ENCODE assay signal across 22 cellular contexts in the genomic region with DNA sequence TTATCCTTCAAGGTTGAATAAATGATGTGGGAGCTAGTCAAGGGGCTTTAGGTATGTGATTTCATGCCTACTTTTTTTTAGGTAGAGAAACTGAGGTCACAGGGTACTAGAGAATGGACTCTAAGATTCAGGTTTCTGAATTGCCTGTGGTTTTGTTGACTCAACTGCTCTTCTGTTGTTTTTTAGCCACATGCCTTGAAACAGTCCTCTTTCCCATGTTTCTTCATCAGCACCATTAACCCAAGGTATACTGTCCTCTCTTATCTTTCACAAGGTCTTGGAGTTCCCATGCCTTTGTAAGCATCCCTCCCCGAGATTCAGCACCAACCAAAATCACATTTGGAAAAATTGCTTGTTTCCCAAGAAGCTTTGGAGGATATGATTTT.
DNase-seq lines count a peak whose midpoint lies in the region; TF ChIP-seq lines count a peak whose summit lies in the region.
"Had no signal": no experiment of that assay in that cellular context is flagged by ENCODE, and none has a peak within 500 bp of the region (broad histone marks: within the 10 kb centered on the region; RNA-seq: fewer than 3 reads in every experiment).

No MANE protein-coding gene starts in this region.

- no peaks in the 10 kb centered on the region for H3K27me3 ChIP-seq in Loucy (ENCODE audit: insufficient read depth, low read length, poor library complexity, severe bottlenecking)
- no peaks in the 10 kb centered on the region for H3K27me3 ChIP-seq in vagina
- H3K27me3 ChIP-seq in testis: no peaks in the 10 kb centered on the region
- H3K27me3 ChIP-seq: foreskin keratinocyte had no signal

- peaks cover 35% of the 10 kb centered on the region for H3K4me1 ChIP-seq in Loucy (ENCODE audit: insufficient read depth, low read length, poor library complexity, severe bottlenecking)
- H3K4me1 ChIP-seq in vagina: peaks cover 50% of the 10 kb centered on the region
- peaks cover 15% of the 10 kb centered on the region for H3K4me1 ChIP-seq in testis
- H3K4me1 ChIP-seq: foreskin keratinocyte had no signal

- peak overlapping the region; percentile 80 for H3K4me2 ChIP-seq in Loucy (ENCODE audit: low read depth, low read length, poor library complexity, severe bottlenecking)

- H4K20me1 ChIP-seq in Loucy (ENCODE audit: insufficient read depth, low read length, poor library complexity, severe bottlenecking): peaks cover 4% of the 10 kb centered on the region

- H3K9me3 ChIP-seq in Loucy (ENCODE audit: insufficient read depth, low read depth, low read length): no peaks in the 10 kb centered on the region
- no peaks in the 10 kb centered on the region for H3K9me3 ChIP-seq in vagina
- no peaks in the 10 kb centered on the region for H3K9me3 ChIP-seq in testis

- POLR2A ChIA-PET in MCF 10A (lab: Yijun Ruan, JAX): interaction anchor here (1.0 kb wide), 1 partner anchor 42 kb away, joined by 4 read pairs; no protein-coding TSS in a partner anchor

- H3K9me3 Mint-ChIP-seq in MCF 10A (ENCODE audit: unreplicated experiment) (no peaks in the 10 kb centered on the region), nephron progenitor cell (no peaks in the 10 kb centered on the region)
- H3K9me3 Mint-ChIP-seq: CD8-positive, alpha-beta T cell; central memory CD8-positive, alpha-beta T cell; T-cell had no signal

- no peaks in the 10 kb centered on the region for H3K9me2 ChIP-seq in Loucy (replicated peaks; ENCODE audit: low read depth, low read length)

- no peaks in the 10 kb centered on the region for H3F3A ChIP-seq in Loucy (ENCODE audit: low read depth)

- CTCF ChIA-PET in MCF 10A (lab: Yijun Ruan, JAX): interaction anchor here (0.5 kb wide), 1 partner anchor 425 kb away, joined by 4 read pairs; no protein-coding TSS in a partner anchor

- H2AFZ ChIP-seq in Loucy (ENCODE audit: low read length): no peak overlapping the region

- H3K27me3 Mint-ChIP-seq in MCF 10A (ENCODE audit: insufficient read depth, unreplicated experiment) (no peaks in the 10 kb centered on the region), nephron progenitor cell (ENCODE audit: low read depth, poor library complexity) (peaks cover 7% of the 10 kb centered on the region)

- WGBS in testis, 2 donors: 70 to 76% methylated on average over 1 of the region's 1 CpG

- no peak for DNase-seq in MCF 10A (ENCODE audit: unreplicated experiment)
- no peak for DNase-seq in nephron progenitor cell
- DNase-seq in vagina (ENCODE audit: extremely low spot score in 2 of 2): no peak
- no peak for DNase-seq in foreskin fibroblast
- no peak for DNase-seq in NK-92 (lab: John Stamatoyannopoulos, UW; ENCODE audit: unreplicated experiment)
- no peak for DNase-seq in testis
- DNase-seq: activated CD8-positive, alpha-beta T cell treated with anti-CD3 and anti-CD28 coated beads, Interleukin-2, amount 10 ng/mL, durations not matched to agents 7 days and 5 days; activated gamma-delta T cell treated with Interleukin-2 at 50 U/mL for 16 hours; amniotic stem cell; CD8-positive, alpha-beta T cell; DMS153; foreskin keratinocyte; GDM1; Karpas-422; NCI-H1092; NCI-H2081; PC-3; SHP77; T-cell had no signal

- H3K4me3 Mint-ChIP-seq in MCF 10A (ENCODE audit: unreplicated experiment) (no peak overlapping the region), nephron progenitor cell (peak overlapping the region; percentile 51)
- H3K4me3 Mint-ChIP-seq: activated CD8-positive, alpha-beta T cell treated with anti-CD3 and anti-CD28 coated beads, Interleukin-2, amount 10 ng/mL, durations not matched to agents 7 days and 5 days; CD8-positive, alpha-beta T cell; central memory CD8-positive, alpha-beta T cell; T-cell had no signal

- H3K9ac ChIP-seq in Loucy (ENCODE audit: low read depth, low read length, poor library complexity, severe bottlenecking): no peak overlapping the region

- TF ChIP-seq CTCF in Loucy (conservative IDR thresholded peaks at IDR 0.05; ENCODE audit: low read length) (no peak), MCF 10A (IDR thresholded peaks at IDR 0.05; ENCODE audit: unreplicated experiment) (no peak), nephron progenitor cell (IDR thresholded peaks at IDR 0.05) (no peak), vagina (IDR thresholded peaks at IDR 0.05) (no peak), foreskin fibroblast (IDR thresholded peaks at IDR 0.05; ENCODE audit: low read depth, low read length) (no peak), testis (IDR thresholded peaks at IDR 0.05) (no peak)

- H3K27ac Mint-ChIP-seq in MCF 10A (ENCODE audit: low read depth, unreplicated experiment) (peak overlapping the region; percentile 54), nephron progenitor cell (peak overlapping the region; percentile 80)
- H3K27ac Mint-ChIP-seq: activated CD8-positive, alpha-beta T cell treated with anti-CD3 and anti-CD28 coated beads, Interleukin-2, amount 10 ng/mL, durations not matched to agents 7 days and 5 days; CD8-positive, alpha-beta T cell; T-cell had no signal

- H3K79me2 ChIP-seq in Loucy (ENCODE audit: insufficient read depth, low read length): peaks cover 27% of the 10 kb centered on the region

- BruUV-seq in MCF 10A (replicated peaks; lab: Mats Ljungman, UMichigan): no TSS peak

- no peak for TF ChIP-seq POLR2A in vagina (IDR thresholded peaks at IDR 0.05)
- no peak for TF ChIP-seq POLR2A in testis (IDR thresholded peaks at IDR 0.05)

- H3K36me3 ChIP-seq in Loucy (ENCODE audit: insufficient read depth, low read length): no peaks in the 10 kb centered on the region
- no peaks in the 10 kb centered on the region for H3K36me3 ChIP-seq in vagina
- H3K36me3 ChIP-seq in testis (ENCODE audit: low read depth, missing control alignments): no peaks in the 10 kb centered on the region

- H3K27ac ChIP-seq in vagina: peak overlapping the region; percentile 52
- no peak overlapping the region for H3K27ac ChIP-seq in testis
- H3K27ac ChIP-seq: epithelial cell of prostate, foreskin keratinocyte had no signal

- H3K4me3 ChIP-seq in Loucy (ENCODE audit: low read length, poor library complexity, severe bottlenecking) (no peak overlapping the region), vagina (no peak overlapping the region), foreskin fibroblast (ENCODE audit: low read depth in 1 of 2, low read length in 2 of 2) (no peak overlapping the region), testis (no peak overlapping the region)

- peaks cover 16% of the 10 kb centered on the region for H3K36me3 Mint-ChIP-seq in MCF 10A (ENCODE audit: insufficient read depth, unreplicated experiment)
- peaks cover 19% of the 10 kb centered on the region for H3K36me3 Mint-ChIP-seq in nephron progenitor cell (ENCODE audit: low read depth)
- H3K36me3 Mint-ChIP-seq: CD8-positive, alpha-beta T cell; T-cell had no signal

- H3K4me1 Mint-ChIP-seq in MCF 10A (ENCODE audit: insufficient read depth, unreplicated experiment) (peaks cover 38% of the 10 kb centered on the region), nephron progenitor cell (peaks cover 66% of the 10 kb centered on the region)

- intact Hi-C loops in MCF 10A (cut with micrococcal nuclease): no loop called here
- intact Hi-C loops in vagina (cut with DNase I): loop anchor here (10.0 kb wide), 1 partner anchor 74 kb away; a partner anchor contains a TSS
- intact Hi-C loops in testis (cut with DNase I; ENCODE audit: low total_unique reads): no loop called here
